Comparison of ENCODE assay signal across 26 cellular contexts in genomic region chr16:11684231-11685025, GRCh38. TPM values are rescaled to one million over a fixed set of nuclear protein-coding genes. Genes with fewer than 3 reads are reported as not detected.
DNase-seq lines count a peak whose midpoint lies in the region; ATAC-seq and TF ChIP-seq lines count a peak whose summit lies in the region.
"Had no signal": no experiment of that assay in that cellular context is flagged by ENCODE, and none has a peak within 500 bp of the region (broad histone marks: within the 10 kb centered on the region; RNA-seq: fewer than 3 reads in every experiment).

No MANE protein-coding gene starts in this region.

- H3K9ac ChIP-seq in BLaER1 treated with 17β-estradiol and CSF1 and Interleukin-3, amounts not matched to agents 10 nM and 100 nM = peak overlapping the region in 5 of 11 experiments; percentile 47 to 74 (median 74); a peak in 9 of 22 replicates
- 0 out of 2 replicates have a peak overlapping the region, but pooled peaks have one; percentile 9 for H3K9ac ChIP-seq in Karpas-422 (ENCODE audit: low read length)

- 90 to 94% (median 91%) methylated on average over 12 of the region's 12 CpGs for WGBS in psoas muscle, 3 donors

- peaks cover 63 to 80% (median 73%) of the 10 kb centered on the region in 11 experiments for H3K36me3 ChIP-seq in BLaER1 treated with 17β-estradiol and CSF1 and Interleukin-3, amounts not matched to agents 10 nM and 100 nM
- H3K36me3 ChIP-seq in Karpas-422 (ENCODE audit: insufficient read depth, low read length) (peaks cover 42% of the 10 kb centered on the region), psoas muscle (ENCODE audit: insufficient read depth in 1 of 2, low read depth in 1 of 2) (peaks cover 12 to 61% of the 10 kb centered on the region in 2 donors)
- H3K36me3 ChIP-seq: ovary had no signal

- intact Hi-C loops in psoas muscle (cut with DNase I) = no loop called here

- no peaks in the 10 kb centered on the region for H3K27me3 ChIP-seq in BLaER1 treated with 17β-estradiol and CSF1 and Interleukin-3, amounts not matched to agents 10 nM and 100 nM
- H3K27me3 ChIP-seq in Karpas-422 (ENCODE audit: low read length) (no peaks in the 10 kb centered on the region), psoas muscle (ENCODE audit: insufficient read depth in 3 of 3, low read length in 2 of 3) (no peaks in the 10 kb centered on the region)
- H3K27me3 ChIP-seq: ovary had no signal

- no peak for TF ChIP-seq CTCF in coronary artery (IDR thresholded peaks at IDR 0.05)
- TF ChIP-seq CTCF in psoas muscle (IDR thresholded peaks at IDR 0.05) = no peak

- peaks cover 13% of the 10 kb centered on the region for H3K79me2 ChIP-seq in Karpas-422 (ENCODE audit: low read length)

- peaks cover 0 to 60% (median 28%) of the 10 kb centered on the region in 11 experiments; a peak in 19 of 22 replicates for H4K20me1 ChIP-seq in BLaER1 treated with 17β-estradiol and CSF1 and Interleukin-3, amounts not matched to agents 10 nM and 100 nM
- H4K20me1 ChIP-seq in Karpas-422 (ENCODE audit: insufficient read depth, low read depth, low read length) = peaks cover 25% of the 10 kb centered on the region

- ATAC-seq in psoas muscle = no peak
- no peak for ATAC-seq in HG02623 (IDR thresholded peaks at IDR 0.05; ENCODE audit: unreplicated experiment)
- no peak for ATAC-seq in GM19324 (IDR thresholded peaks at IDR 0.05; ENCODE audit: low FRiP score, unreplicated experiment)
- ATAC-seq: activated CD8-positive, alpha-beta memory T cell treated with anti-CD3 and anti-CD28 coated beads, Interleukin-2, amount 10 ng/mL, durations not matched to agents 7 days and 5 days had no signal

- peaks cover 67 to 94% (median 85%) of the 10 kb centered on the region in 10 experiments for H3K4me1 ChIP-seq in BLaER1 treated with 17β-estradiol and CSF1 and Interleukin-3, amounts not matched to agents 10 nM and 100 nM
- H3K4me1 ChIP-seq in Karpas-422 (ENCODE audit: low read length) = peaks cover 90% of the 10 kb centered on the region
- peaks cover 83% of the 10 kb centered on the region for H3K4me1 ChIP-seq in psoas muscle

- H3K9me3 ChIP-seq in BLaER1 treated with 17β-estradiol and CSF1 and Interleukin-3, amounts not matched to agents 10 nM and 100 nM (replicated peaks in 1 of 11) = no peaks in the 10 kb centered on the region
- H3K9me3 ChIP-seq in Karpas-422 (ENCODE audit: low read length) (no peaks in the 10 kb centered on the region), psoas muscle (no peaks in the 10 kb centered on the region)
- H3K9me3 ChIP-seq: ovary had no signal

- H3K9me2 ChIP-seq in Karpas-422 (replicated peaks; ENCODE audit: insufficient read depth, low read length) = no peaks in the 10 kb centered on the region

- H3K4me2 ChIP-seq in BLaER1 treated with 17β-estradiol and CSF1 and Interleukin-3, amounts not matched to agents 10 nM and 100 nM = peak overlapping the region in 10 of 11 experiments; percentile 84 to 99 (median 96); a peak in 19 of 22 replicates
- peak overlapping the region; percentile 66 for H3K4me2 ChIP-seq in Karpas-422 (ENCODE audit: low read depth, low read length, poor library complexity, severe bottlenecking)
- H3K4me2 ChIP-seq: smooth muscle cell had no signal

- peak overlapping the region in 5 of 11 experiments; percentile 9 to 88 (median 79); a peak in 8 of 22 replicates for H3K27ac ChIP-seq in BLaER1 treated with 17β-estradiol and CSF1 and Interleukin-3, amounts not matched to agents 10 nM and 100 nM
- H3K27ac ChIP-seq in Karpas-422 (ENCODE audit: low read length) (peak overlapping the region; percentile 97), coronary artery (no peak overlapping the region), psoas muscle (peak overlapping the region; percentile 91)
- H3K27ac ChIP-seq: C4-2B, ovary had no signal

- no peak overlapping the region for H3K4me3 ChIP-seq in BLaER1 treated with 17β-estradiol and CSF1 and Interleukin-3, amounts not matched to agents 10 nM and 100 nM
- no peak overlapping the region for H3K4me3 ChIP-seq in Karpas-422 (ENCODE audit: low read length)
- H3K4me3 ChIP-seq in coronary artery = no peak overlapping the region
- H3K4me3 ChIP-seq in psoas muscle = no peak overlapping the region
- H3K4me3 ChIP-seq: ovary, smooth muscle cell had no signal

- H2AFZ ChIP-seq in Karpas-422 (ENCODE audit: low read length) = no peak overlapping the region

- no peak for DNase-seq in Karpas-422
- DNase-seq in coronary artery (ENCODE audit: low spot score) = peak; percentile 9
- no peak for DNase-seq in psoas muscle
- DNase-seq in OCI-M2 (lab: John Stamatoyannopoulos, UW; ENCODE audit: unreplicated experiment) = no peak
- DNase-seq in NCI-H2196 treated with DMSO at 0.1 percent for 48 hours (lab: John Stamatoyannopoulos, UW; ENCODE audit: unreplicated experiment) = no peak
- DNase-seq: ACHN; activated CD4-positive, alpha-beta T cell treated with anti-CD3 and anti-CD28 coated beads, Interleukin-2, amount 50 U/mL, for 1 hour; activated CD8-positive, alpha-beta memory T cell treated with anti-CD3 and anti-CD28 coated beads, Interleukin-2, amount 10 ng/mL, durations not matched to agents 7 days and 5 days; activated naive CD4-positive, alpha-beta T cell treated with anti-CD3 and anti-CD28 coated beads, Interleukin-2, amount 50 U/mL, for 16 hours; anterior cingulate cortex; effector memory CD4-positive, alpha-beta T cell; erythroblast; kidney; NCI-H1105 treated with DMSO at 0.1 percent for 48 hours; NCI-H2029 treated with DMSO at 0.1 percent for 48 hours; NCI-H446; ovary; retina; SHP77; stimulated activated CD4-positive, alpha-beta T cell treated with anti-CD3 and anti-CD28 coated beads, Interleukin-1b, Interleukin-23, amount 100 ng/mL, for 48 hours; stimulated activated CD8-positive, alpha-beta memory T cell treated with anti-CD3 and anti-CD28 coated beads, Interleukin-4, amount 100 ng/mL, for 48 hours had no signal

RNA-seq across cellular contexts. Expression of gene SNN, which starts 16.2 kb away (rescaled TPM):
- total RNA-seq in Karpas-422 (2014; rRNA removed; shearing (Covaris generic); ENCODE audit: low replicate concordance) = 27.4 and 34.2 TPM in 2 replicates
- total RNA-seq in psoas muscle = 100 to 1,000 TPM in 2 of 4 donors, 10 to 100 TPM in 2; 30.3 to 113 (median 83.8) TPM
- polyA plus RNA-seq in psoas muscle = 100 to 1,000 TPM in 2 of 3 donors, 10 to 100 TPM in 1; 56.9 to 152 (median 107) TPM

RNA-seq across cellular contexts. Expression of gene TXNDC11, which starts 58.2 kb away (rescaled TPM):
- total RNA-seq in Karpas-422 (2014; rRNA removed; shearing (Covaris generic); ENCODE audit: low replicate concordance) = 28.5 and 49.6 TPM in 2 replicates
- total RNA-seq in psoas muscle = 10 to 100 TPM; 21.3 to 37.2 (median 33.5) TPM
- polyA plus RNA-seq in psoas muscle = 10 to 100 TPM; 38.8 to 49.1 (median 40.5) TPM

Comparison
In these comparisons a context has a peak if more than half of its experiments do, and no peak if none do; other contexts are left out.
1. H3K27ac ChIP-seq: peak in Karpas-422 (single experiment) and psoas muscle (single experiment); none in coronary artery (0 of 2).